ENCODE assay signal across 22 cellular contexts in genomic region chr4:156929706-156930105, GRCh38. TPM values are rescaled to one million over a fixed set of nuclear protein-coding genes. Genes with fewer than 3 reads are reported as not detected.
DNase-seq lines count a peak whose midpoint lies in the region; ATAC-seq and TF ChIP-seq lines count a peak whose summit lies in the region.
"Had no signal": no experiment of that assay in that cellular context is flagged by ENCODE, and none has a peak within 500 bp of the region (broad histone marks: within the 10 kb centered on the region; RNA-seq: fewer than 3 reads in every experiment).

No MANE protein-coding gene starts in this region.

- no TSS peak for BruUV-seq in Calu3 (replicated peaks; lab: Mats Ljungman, UMichigan)

- peak overlapping the region; percentile 52 for H3K27ac Mint-ChIP-seq in Calu3 (ENCODE audit: unreplicated experiment)
- H3K27ac Mint-ChIP-seq: CD4-positive, CD25-positive, alpha-beta regulatory T cell had no signal

- H3K4me1 ChIP-seq in SJSA1 (replicated peaks) (peaks cover 47% of the 10 kb centered on the region), left lung (no peaks in the 10 kb centered on the region), right cardiac atrium (ENCODE audit: control insufficient read depth, insufficient read depth, low read length) (peaks cover 2% of the 10 kb centered on the region)
- H3K4me1 ChIP-seq: BLaER1 had no signal

- H3K4me3 Mint-ChIP-seq in Calu3 (ENCODE audit: low read depth, unreplicated experiment): no peak overlapping the region
- H3K4me3 Mint-ChIP-seq: CD4-positive, CD25-positive, alpha-beta regulatory T cell had no signal

- no peak for TF ChIP-seq CTCF in Calu3 (IDR thresholded peaks at IDR 0.05; ENCODE audit: unreplicated experiment)
- no peak for TF ChIP-seq CTCF in epithelial cell of esophagus (IDR thresholded peaks at IDR 0.05; ENCODE audit: insufficient read depth, low read depth, low read length, missing control alignments)
- TF ChIP-seq CTCF in left lung (IDR thresholded peaks at IDR 0.05): no peak

- H3K9me3 Mint-ChIP-seq in Calu3 (ENCODE audit: low read depth, unreplicated experiment): peaks cover 4% of the 10 kb centered on the region

- H3K9me3 ChIP-seq in SJSA1 (replicated peaks): peaks cover 5% of the 10 kb centered on the region; the same call in 1 of the 2 replicates
- peaks cover 0 to 14% of the 10 kb centered on the region in 2 donors for H3K9me3 ChIP-seq in left lung
- no peaks in the 10 kb centered on the region for H3K9me3 ChIP-seq in right cardiac atrium (ENCODE audit: control insufficient read depth, low read length)

- peaks cover 19% of the 10 kb centered on the region for H3K4me1 Mint-ChIP-seq in Calu3 (ENCODE audit: low read depth, unreplicated experiment)
- H3K4me1 Mint-ChIP-seq: CD4-positive, CD25-positive, alpha-beta regulatory T cell had no signal

- ATAC-seq in left lung (peak; percentile 32), right cardiac atrium (no peak)
- ATAC-seq: HCT116 had no signal

- H3K27ac ChIP-seq in SJSA1 (peak overlapping the region; percentile 88), left lung (no peak overlapping the region), right cardiac atrium (ENCODE audit: low read length) (no peak overlapping the region)
- H3K27ac ChIP-seq: BLaER1, SK-N-MC had no signal

- H3K27me3 ChIP-seq in SJSA1 (replicated peaks) (no peaks in the 10 kb centered on the region), left lung (no peaks in the 10 kb centered on the region), right cardiac atrium (ENCODE audit: control insufficient read depth, insufficient read depth) (no peaks in the 10 kb centered on the region)
- H3K27me3 ChIP-seq: BLaER1 had no signal

- H3K36me3 Mint-ChIP-seq in Calu3 (ENCODE audit: insufficient read depth, unreplicated experiment): peaks cover 32% of the 10 kb centered on the region
- H3K36me3 Mint-ChIP-seq: CD4-positive, CD25-positive, alpha-beta regulatory T cell had no signal

- peaks cover 2% of the 10 kb centered on the region for H3K36me3 ChIP-seq in SJSA1
- H3K36me3 ChIP-seq in left lung: no peaks in the 10 kb centered on the region
- H3K36me3 ChIP-seq: BLaER1 had no signal

- DNase-seq in Calu3 (no peak), SJSA1 (ENCODE audit: low read depth in 1 of 2, low spot score in 2 of 2) (peak in 1 of 2 experiments; percentile 53), epithelial cell of esophagus (ENCODE audit: low read depth) (peak; percentile 87), left lung (no peak), right cardiac atrium (no peak), NK-92 (lab: John Stamatoyannopoulos, UW; ENCODE audit: unreplicated experiment) (no peak), HUDEP-2 (lab: John Stamatoyannopoulos, UW; ENCODE audit: unreplicated experiment in 76 of 76) (no peak)
- DNase-seq: CD4-positive, CD25-positive, alpha-beta regulatory T cell; DMS53; NCI-H1092 treated with DMSO at 0.1 percent for 48 hours; NCI-H1436; NCI-H187; NCI-H2107; NCI-H446; NCI-H524 treated with DMSO at 0.1 percent for 48 hours; NCI-H774; NK-92 treated with Interleukin-12 subunit alpha and Interleukin-12 subunit beta, amount 100 ng/mL, for 24 hours; PC-9; SHP77 treated with DMSO at 0.1 percent for 48 hours had no signal

- intact Hi-C loops in Calu3 (cut with micrococcal nuclease; ENCODE audit: unreplicated experiment) (loop anchor here (5.0 kb wide), 2 partner anchors 37 to 152 kb away; no protein-coding TSS in a partner anchor), left lung (cut with DNase I) (no loop called here), right cardiac atrium (cut with DNase I) (no loop called here)

- H3K27me3 Mint-ChIP-seq in Calu3 (ENCODE audit: unreplicated experiment): no peaks in the 10 kb centered on the region
- H3K27me3 Mint-ChIP-seq: CD4-positive, CD25-positive, alpha-beta regulatory T cell had no signal

- H3K4me3 ChIP-seq in SJSA1: no peak overlapping the region
- H3K4me3 ChIP-seq in epithelial cell of esophagus (ENCODE audit: low read length): no peak overlapping the region
- no peak overlapping the region for H3K4me3 ChIP-seq in left lung
- H3K4me3 ChIP-seq in right cardiac atrium (ENCODE audit: low read length): no peak overlapping the region
- H3K4me3 ChIP-seq: BLaER1, PC-9, SK-N-MC had no signal

- CTCF ChIA-PET in Calu3 (lab: Charles Lee): no interaction called here

RNA-seq across cellular contexts. Expression of gene PDGFC, which starts 41.9 kb away (rescaled TPM):
- 52.1 and 64.5 TPM in 2 replicates for total RNA-seq in Calu3 (2022)
- 63.0 and 73.1 TPM in 2 replicates for total RNA-seq in SJSA1 (2014; rRNA removed; shearing (Covaris generic))
- 10 to 100 TPM; 22.4 to 35.7 TPM for total RNA-seq in left lung
- total RNA-seq in right cardiac atrium: 10 to 100 TPM; 13.6 to 17.9 (median 16.0) TPM
- 6.5 TPM for polyA plus RNA-seq in right cardiac atrium
- polyA plus RNA-seq: CD4-positive, CD25-positive, alpha-beta regulatory T cell had no signal
